29 cellular contexts compared by ENCODE assay signal in the genomic region with DNA sequence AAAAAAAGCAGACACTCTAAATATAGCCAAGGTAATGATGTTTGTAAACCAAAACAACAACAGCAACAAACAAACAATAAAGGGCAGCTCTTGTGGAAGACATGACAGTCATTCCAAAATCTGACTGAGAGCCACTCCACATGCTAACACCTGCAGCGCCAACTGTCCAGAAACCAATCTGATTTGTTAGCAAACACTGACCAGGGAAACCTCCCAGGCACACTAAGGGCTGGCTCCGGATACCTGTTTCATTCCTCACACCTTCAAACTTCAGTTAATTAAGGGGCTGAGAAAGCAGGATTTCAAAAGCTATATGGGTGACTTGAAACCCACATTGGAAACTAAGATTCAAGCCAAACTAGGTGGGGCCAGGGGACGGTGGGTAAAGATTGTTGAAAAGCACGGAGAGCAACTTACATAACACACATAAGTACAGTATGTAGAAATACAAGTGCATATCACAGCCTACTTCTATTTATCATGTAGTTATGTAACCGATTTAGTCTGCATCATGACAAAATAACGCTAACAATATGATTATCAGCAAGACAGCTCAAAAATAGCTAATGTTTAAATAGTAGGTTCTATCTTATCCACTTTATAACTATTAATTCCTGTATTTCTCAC.
"Had no signal": no experiment of that assay in that cellular context is flagged by ENCODE, and none has a peak within 500 bp of the region (broad histone marks: within the 10 kb centered on the region; RNA-seq: fewer than 3 reads in every experiment).

No MANE protein-coding gene starts in this region.

- FAIRE-seq: K562 had no signal

- H3K4me3 Mint-ChIP-seq: activated CD8-positive, alpha-beta memory T cell treated with anti-CD3 and anti-CD28 coated beads, Interleukin-2, amount 10 ng/mL, durations not matched to agents 7 days and 5 days; activated naive CD8-positive, alpha-beta T cell treated with anti-CD3 and anti-CD28 coated beads, Interleukin-2, amount 50 U/mL, for 24 hours; activated T-cell treated with anti-CD3 and anti-CD28 coated beads, Interleukin-2, amount 50 U/mL, for 24 hours; activated T-helper 1 cell treated with anti-CD3 and anti-CD28 coated beads, Interleukin-12 subunit alpha, Interleukin-12 subunit beta, Interleukin-2, Interleukin-4 antibody, amounts not matched to agents 30 ng/mL and 10 ng/mL and 1 ng/mL, durations not matched to agents 14 hours and 24 hours and 36 hours; brain had no signal

- H3K4me3 ChIP-seq: ascending aorta, cardiac muscle cell, K562, Peyer's patch, SJSA1 had no signal

- H3K36me3 Mint-ChIP-seq: activated CD8-positive, alpha-beta memory T cell treated with anti-CD3 and anti-CD28 coated beads, Interleukin-2, amount 10 ng/mL, durations not matched to agents 7 days and 5 days; activated naive CD4-positive, alpha-beta T cell treated with anti-CD3 and anti-CD28 coated beads, Interleukin-2, amount 50 U/mL, for 72 hours had no signal

- H3K27me3 ChIP-seq: ascending aorta, cardiac muscle cell, Peyer's patch, SJSA1 had no signal

- H3K27me3 Mint-ChIP-seq: activated CD8-positive, alpha-beta memory T cell treated with anti-CD3 and anti-CD28 coated beads, Interleukin-2, amount 10 ng/mL, durations not matched to agents 7 days and 5 days; activated naive CD8-positive, alpha-beta T cell treated with anti-CD3 and anti-CD28 coated beads, Interleukin-2, amount 50 U/mL, for 24 hours; activated T-cell treated with anti-CD3 and anti-CD28 coated beads, Interleukin-2, amount 50 U/mL, for 24 hours had no signal

- H3K4me1 Mint-ChIP-seq: activated CD8-positive, alpha-beta memory T cell treated with anti-CD3 and anti-CD28 coated beads, Interleukin-2, amount 10 ng/mL, durations not matched to agents 7 days and 5 days; activated naive CD8-positive, alpha-beta T cell treated with anti-CD3 and anti-CD28 coated beads, Interleukin-2, amount 50 U/mL, for 24 hours had no signal

- H3K27ac Mint-ChIP-seq: activated CD8-positive, alpha-beta memory T cell treated with anti-CD3 and anti-CD28 coated beads, Interleukin-2, amount 10 ng/mL, durations not matched to agents 7 days and 5 days; activated naive CD4-positive, alpha-beta T cell treated with anti-CD3 and anti-CD28 coated beads, Interleukin-2, amount 50 U/mL, for 72 hours; activated naive CD8-positive, alpha-beta T cell treated with anti-CD3 and anti-CD28 coated beads, Interleukin-2, amount 50 U/mL, for 24 hours; activated T-cell treated with anti-CD3 and anti-CD28 coated beads, Interleukin-2, amount 50 U/mL, for 24 hours; activated T-helper 1 cell treated with anti-CD3 and anti-CD28 coated beads, Interleukin-12 subunit alpha, Interleukin-12 subunit beta, Interleukin-2, Interleukin-4 antibody, amounts not matched to agents 30 ng/mL and 10 ng/mL and 1 ng/mL, durations not matched to agents 14 hours and 24 hours and 36 hours; brain had no signal

- DNase-seq: activated CD4-positive, alpha-beta T cell treated with anti-CD3 and anti-CD28 coated beads for 4 hours; activated CD4-positive, alpha-beta T cell treated with anti-CD3 and anti-CD28 coated beads, Interleukin-2, amount 50 U/mL, for 48 hours; activated CD8-positive, alpha-beta memory T cell treated with anti-CD3 and anti-CD28 coated beads, Interleukin-2, amount 10 ng/mL, durations not matched to agents 7 days and 5 days; activated effector memory CD4-positive, alpha-beta T cell treated with anti-CD3 and anti-CD28 coated beads, Interleukin-2, amount 50 U/mL, for 16 hours; activated naive CD4-positive, alpha-beta T cell treated with Interleukin-2 at 50 U/mL for 16 hours; activated naive CD8-positive, alpha-beta T cell treated with anti-CD3 and anti-CD28 coated beads, Interleukin-2, amount 50 U/mL, for 24 hours; activated T-cell treated with anti-CD3 and anti-CD28 coated beads, Interleukin-2, amount 50 U/mL, for 24 hours; amniotic stem cell; Karpas-422; MM.1S; NCI-H1105; NCI-H1436; NCI-H1694 treated with DMSO at 0.1 percent for 48 hours; NCI-H2029 treated with DMSO at 0.1 percent for 48 hours; NCI-H2227 treated with DMSO at 0.1 percent for 48 hours; NCI-H446 treated with DMSO at 0.1 percent for 48 hours; NCI-H526 treated with DMSO at 0.1 percent for 48 hours; Peyer's patch; SHP77; SW 1271 had no signal

- H3K4me1 ChIP-seq: ascending aorta, Peyer's patch had no signal

- H3K27ac ChIP-seq: ascending aorta, cardiac muscle cell, Peyer's patch, RWPE1 had no signal

- H3K9me3 Mint-ChIP-seq: activated T-helper 1 cell treated with anti-CD3 and anti-CD28 coated beads, Interleukin-12 subunit alpha, Interleukin-12 subunit beta, Interleukin-2, Interleukin-4 antibody, amounts not matched to agents 30 ng/mL and 10 ng/mL and 1 ng/mL, durations not matched to agents 14 hours and 24 hours and 36 hours had no signal

- H3K9me3 ChIP-seq: ascending aorta, Peyer's patch, SJSA1 had no signal

- H3K36me3 ChIP-seq: ascending aorta, cardiac muscle cell, Peyer's patch, SJSA1 had no signal

- ATAC-seq: activated CD4-positive, CD25-positive, alpha-beta regulatory T cell treated with anti-CD3 and anti-CD28 coated beads, Interleukin-2, amount 50 U/mL, for 24 hours; activated CD8-positive, alpha-beta memory T cell treated with anti-CD3 and anti-CD28 coated beads, Interleukin-2, amount 10 ng/mL, durations not matched to agents 7 days and 5 days; activated naive CD4-positive, alpha-beta T cell treated with anti-CD3 and anti-CD28 coated beads, Interleukin-2, amount 50 U/mL, for 72 hours; activated naive CD8-positive, alpha-beta T cell treated with anti-CD3 and anti-CD28 coated beads, Interleukin-2, amount 50 U/mL, for 24 hours; K562 had no signal
